In genomic region chr5:14581333-14581890, GRCh38 we compare ENCODE assay signal across 8 cellular contexts. TPM values are rescaled to one million over a fixed set of nuclear protein-coding genes. Genes with fewer than 3 reads are reported as not detected.
A peak's percentile ranks its signal among the peaks of the same experiment; 100 is the strongest.
DNase-seq lines count a peak whose midpoint lies in the region; ATAC-seq and TF ChIP-seq lines count a peak whose summit lies in the region.

TSS of gene OTULINL (plus strand) at chr5:14581792. CDS start at chr5:14581895, 103 bp downstream.

- TF ChIP-seq CTCF in CD4-positive, alpha-beta T cell (IDR thresholded peaks at IDR 0.05) = no peak

- peak; percentile 81 for ATAC-seq in CD4-positive, alpha-beta T cell (ENCODE audit: poor library complexity)
- ATAC-seq in GM19463 (IDR thresholded peaks at IDR 0.05; ENCODE audit: unreplicated experiment) (peak; percentile 99), HG03571 (IDR thresholded peaks at IDR 0.05; ENCODE audit: unreplicated experiment) (peak; percentile 99)
- ATAC-seq in effector memory CD8-positive, alpha-beta T cell (replicated peaks) = peak; percentile 79

- no peaks in the 10 kb centered on the region for H3K36me3 ChIP-seq in mesodermal cell (ENCODE audit: control insufficient read depth, insufficient read depth, low read length)

- no peaks in the 10 kb centered on the region for H3K9me3 ChIP-seq in CD4-positive, alpha-beta T cell (ENCODE audit: control insufficient read depth, low read length)
- peaks cover 3% of the 10 kb centered on the region for H3K9me3 ChIP-seq in mesodermal cell (ENCODE audit: control insufficient read depth, low read length)

- POLR2A ChIA-PET in CD4-positive, alpha-beta T cell (lab: Charles Lee) = interaction anchor here (1.0 to 5.0 kb wide), 13 partner anchors 12 to 228 kb away, joined by 3 to 85 read pairs (median 6); no protein-coding TSS in a partner anchor
- POLR2A ChIA-PET in activated CD8-positive, alpha-beta memory T cell treated with anti-CD3 and anti-CD28 coated beads for 36 hours (lab: Charles Lee) = interaction anchor here (1.2 to 1.9 kb wide), 2 partner anchors 11 to 83 kb away, joined by 3 to 10 read pairs; partner anchors contain the start of gene OTULIN

- peak within 1 kb of the TSS; percentile 79 for H3K27ac ChIP-seq in CD4-positive, alpha-beta T cell (ENCODE audit: low read depth, low read length)
- no peak within 1 kb of the TSS for H3K27ac ChIP-seq in mesodermal cell (ENCODE audit: low read depth, low read length, severe bottlenecking)

- 1 to 2% methylated on average over 21 to 33 of the region's 57 CpGs for WGBS in mesodermal cell (ENCODE audit: insufficient coverage in 2 of 2), 2 experiments

- no peaks in the 10 kb centered on the region for H3K4me1 ChIP-seq in mesodermal cell (ENCODE audit: control insufficient read depth, insufficient read depth, low read length, poor library complexity, severe bottlenecking)

- CTCF ChIA-PET in CD4-positive, alpha-beta T cell (lab: Charles Lee) = interaction anchor here (0.8 to 1.9 kb wide), 5 partner anchors 12 to 182 kb away, joined by 4 to 13 read pairs (median 5); no protein-coding TSS in a partner anchor
- CTCF ChIA-PET in activated CD8-positive, alpha-beta memory T cell treated with anti-CD3 and anti-CD28 coated beads for 36 hours (lab: Charles Lee) = interaction anchor here (0.7 to 2.3 kb wide), 6 partner anchors 11 to 182 kb away, joined by 3 to 11 read pairs (median 4); no protein-coding TSS in a partner anchor

- no peaks in the 10 kb centered on the region for H3K27me3 ChIP-seq in CD4-positive, alpha-beta T cell (ENCODE audit: control insufficient read depth, insufficient read depth, low read length)

- H3K4me1 Mint-ChIP-seq in CD4-positive, alpha-beta T cell (ENCODE audit: low read depth) = peaks cover 44% of the 10 kb centered on the region
- H3K4me1 Mint-ChIP-seq in effector memory CD8-positive, alpha-beta T cell (ENCODE audit: low read depth in 2 of 2) = peaks cover 12 to 29% of the 10 kb centered on the region in 2 donors

- DNase-seq in CD4-positive, alpha-beta T cell = peak; percentile 79 to 90 (median 84)
- DNase-seq in NOMO-1 (lab: John Stamatoyannopoulos, UW; ENCODE audit: unreplicated experiment in 2 of 2) = peak; percentile 88 to 96
- DNase-seq in effector memory CD8-positive, alpha-beta T cell = peak; percentile 79 to 80 (median 79)
- DNase-seq in stimulated activated CD8-positive, alpha-beta memory T cell treated with anti-CD3 and anti-CD28 coated beads, Interleukin-15, amount 100 ng/mL, for 4 hours (ENCODE audit: low read depth in 2 of 2) = peak; percentile 78 to 79

- H3K27ac Mint-ChIP-seq in CD4-positive, alpha-beta T cell = peak within 1 kb of the TSS; percentile 93
- peak within 1 kb of the TSS; percentile 74 to 92 for H3K27ac Mint-ChIP-seq in effector memory CD8-positive, alpha-beta T cell

- H3K4me3 Mint-ChIP-seq in CD4-positive, alpha-beta T cell = peak within 1 kb of the TSS; percentile 90
- H3K4me3 Mint-ChIP-seq in effector memory CD8-positive, alpha-beta T cell = peak within 1 kb of the TSS; percentile 56 to 78

- intact Hi-C loops in CD4-positive, alpha-beta T cell (cut with DNase I, micrococcal nuclease) = loop anchor here (2.0 to 10.0 kb wide), 7 partner anchors 81 to 1883 kb away; partner anchors contain the start of genes ANKH (in 1 of the 2), OTULIN (in 1 of the 2), TRIO (in 1 of the 2) and ZNF622 (in 1 of the 2)

- no peaks in the 10 kb centered on the region for H3K36me3 Mint-ChIP-seq in CD4-positive, alpha-beta T cell (ENCODE audit: low read depth)
- H3K36me3 Mint-ChIP-seq in effector memory CD8-positive, alpha-beta T cell (ENCODE audit: insufficient read depth) = peaks cover 17% of the 10 kb centered on the region

- no peaks in the 10 kb centered on the region for H3K9me3 Mint-ChIP-seq in CD4-positive, alpha-beta T cell
- no peaks in the 10 kb centered on the region for H3K9me3 Mint-ChIP-seq in effector memory CD8-positive, alpha-beta T cell

- H3K27me3 Mint-ChIP-seq in CD4-positive, alpha-beta T cell = no peaks in the 10 kb centered on the region
- peaks cover 0 to 8% of the 10 kb centered on the region in 2 donors for H3K27me3 Mint-ChIP-seq in effector memory CD8-positive, alpha-beta T cell

- H3K4me3 ChIP-seq in mesodermal cell (ENCODE audit: extremely low read depth, insufficient read depth, low read length, poor library complexity, severe bottlenecking) = peak within 1 kb of the TSS; percentile 66

RNA-seq across cellular contexts. Expression of gene OTULINL, which starts in this region (rescaled TPM):
- total RNA-seq in CD4-positive, alpha-beta T cell = 10 to 100 TPM; 55.6 to 60.9 TPM
- 10 to 100 TPM; 14.0 to 16.5 TPM for total RNA-seq in activated CD8-positive, alpha-beta memory T cell treated with anti-CD3 and anti-CD28 coated beads for 36 hours
- polyA plus RNA-seq in mesodermal cell (2013, experiment 1 of 2) = 2.2 TPM
- 2.2 TPM for polyA plus RNA-seq in mesodermal cell (2013, experiment 2 of 2)
